14 cellular contexts compared by ENCODE assay signal in genomic region chr11:31628111-31628510, GRCh38.
"Had no signal": no experiment of that assay in that cellular context is flagged by ENCODE, and none has a peak within 500 bp of the region (broad histone marks: within the 10 kb centered on the region; RNA-seq: fewer than 3 reads in every experiment).

No MANE protein-coding gene starts in this region.

- H3K4me1 ChIP-seq: neural progenitor cell, upper lobe of left lung had no signal

- H3K36me3 ChIP-seq: ovary had no signal

- H3K9me3 ChIP-seq: ovary, upper lobe of left lung had no signal

- DNase-seq: activated B cell treated with CpG ODN at 0.5 μM for 24 hours; activated CD4-positive, alpha-beta T cell treated with anti-CD3 and anti-CD28 coated beads, Interleukin-2, amount 10 ng/mL, durations not matched to agents 7 days and 5 days; activated CD8-positive, alpha-beta memory T cell treated with anti-CD3 and anti-CD28 coated beads for 24 hours; activated naive CD4-positive, alpha-beta T cell treated with anti-CD3 and anti-CD28 coated beads for 36 hours; central memory CD4-positive, alpha-beta T cell; effector CD4-positive, alpha-beta T cell; hippocampal formation; kidney glomerular epithelial cell; ovary; stimulated activated CD4-positive, alpha-beta T cell treated with anti-CD3 and anti-CD28 coated beads, Interleukin-15, amount 100 ng/mL, for 24 hours; stimulated activated CD4-positive, alpha-beta T cell treated with anti-CD3 and anti-CD28 coated beads, Interleukin-4, amount 100 ng/mL, for 24 hours; upper lobe of left lung had no signal

- H3K27me3 ChIP-seq: neural progenitor cell, ovary, upper lobe of left lung had no signal

- H3K4me3 ChIP-seq: coronary artery, neural progenitor cell, ovary, upper lobe of left lung had no signal
